In the genomic region with DNA sequence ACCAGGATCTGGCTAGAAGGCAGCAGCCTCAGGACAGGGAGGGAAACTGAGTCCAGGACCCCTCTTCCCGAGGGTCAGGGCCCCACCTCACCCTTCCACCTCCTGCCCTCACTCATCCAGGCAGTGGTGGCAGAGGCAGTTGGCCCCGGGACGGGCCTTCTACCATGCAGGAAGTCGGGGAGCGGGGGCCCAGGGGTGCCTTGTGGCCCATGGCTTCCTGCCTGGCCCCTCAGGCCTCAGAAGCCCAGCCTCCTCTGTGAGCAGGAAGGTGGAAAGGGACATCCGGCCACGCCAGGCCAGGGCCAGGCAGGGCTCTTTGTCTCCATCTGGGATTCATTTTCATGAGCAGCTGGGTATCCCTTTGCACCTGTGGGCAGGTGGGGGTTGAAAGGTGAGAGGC, we compare ENCODE assay signal across 16 cellular contexts. TPM values are rescaled to one million over a fixed set of nuclear protein-coding genes. Genes with fewer than 3 reads are reported as not detected.
DNase-seq lines count a peak whose midpoint lies in the region; ATAC-seq and TF ChIP-seq lines count a peak whose summit lies in the region.
"Had no signal": no experiment of that assay in that cellular context is flagged by ENCODE, and none has a peak within 500 bp of the region (broad histone marks: within the 10 kb centered on the region; RNA-seq: fewer than 3 reads in every experiment).

No MANE protein-coding gene starts in this region.

- 81% methylated on average over 7 of the region's 7 CpGs for WGBS in SK-N-SH (ENCODE audit: low lambda C conversion rate)

- H3K27me3 ChIP-seq in left lung, result no peaks in the 10 kb centered on the region
- H3K27me3 ChIP-seq in SK-N-SH (ENCODE audit: insufficient read depth), result no peaks in the 10 kb centered on the region

- no peak overlapping the region for H3K9ac ChIP-seq in SK-N-SH

- H3K27ac Mint-ChIP-seq in activated CD8-positive, alpha-beta memory T cell treated with anti-CD3 and anti-CD28 coated beads, Interleukin-2, amount 10 ng/mL, durations not matched to agents 7 days and 5 days, result peak overlapping the region; percentile 77
- peak overlapping the region; percentile 61 for H3K27ac Mint-ChIP-seq in activated CD8-positive, alpha-beta T cell treated with anti-CD3 and anti-CD28 coated beads for 36 hours
- H3K27ac Mint-ChIP-seq in natural killer cell, result no peak overlapping the region
- H3K27ac Mint-ChIP-seq: progenitor cell of endocrine pancreas had no signal

- H3K36me3 ChIP-seq in left lung, result peaks cover 0 to 7% of the 10 kb centered on the region in 2 donors
- H3K36me3 ChIP-seq in SK-N-SH (replicated peaks in 1 of 2; ENCODE audit: control insufficient read depth in 1 of 2, insufficient read depth in 2 of 2, low read length in 1 of 2), result no peaks in the 10 kb centered on the region
- H3K36me3 ChIP-seq: HAP-1 had no signal

- H3K4me3 Mint-ChIP-seq in activated CD8-positive, alpha-beta memory T cell treated with anti-CD3 and anti-CD28 coated beads, Interleukin-2, amount 10 ng/mL, durations not matched to agents 7 days and 5 days, result no peak overlapping the region
- no peak overlapping the region for H3K4me3 Mint-ChIP-seq in activated CD8-positive, alpha-beta T cell treated with anti-CD3 and anti-CD28 coated beads for 36 hours
- no peak overlapping the region for H3K4me3 Mint-ChIP-seq in natural killer cell

- intact Hi-C loops in activated CD8-positive, alpha-beta T cell treated with anti-CD3 and anti-CD28 coated beads for 36 hours (cut with micrococcal nuclease), result no loop called here
- intact Hi-C loops in natural killer cell (cut with micrococcal nuclease) (no loop called here), left lung (cut with DNase I) (no loop called here)

- CTCF ChIA-PET in activated CD8-positive, alpha-beta memory T cell treated with anti-CD3 and anti-CD28 coated beads, Interleukin-2, amount 10 ng/mL, durations not matched to agents 7 days and 5 days (lab: Charles Lee), result no interaction called here
- CTCF ChIA-PET in activated CD8-positive, alpha-beta T cell treated with anti-CD3 and anti-CD28 coated beads for 36 hours (lab: Charles Lee), result interaction anchor here (1.0 kb wide), 1 partner anchor 31 kb away, joined by 3 read pairs; no protein-coding TSS in a partner anchor
- CTCF ChIA-PET in SK-N-SH (lab: Yijun Ruan, JAX), result interaction anchor here (1.4 to 9.8 kb wide), 2 partner anchors 12 to 24 kb away, joined by 3 to 85 read pairs; no protein-coding TSS in a partner anchor

- H3K9me3 Mint-ChIP-seq in activated CD8-positive, alpha-beta memory T cell treated with anti-CD3 and anti-CD28 coated beads, Interleukin-2, amount 10 ng/mL, durations not matched to agents 7 days and 5 days (ENCODE audit: low read depth), result no peaks in the 10 kb centered on the region
- no peaks in the 10 kb centered on the region for H3K9me3 Mint-ChIP-seq in activated CD8-positive, alpha-beta T cell treated with anti-CD3 and anti-CD28 coated beads for 36 hours
- no peaks in the 10 kb centered on the region for H3K9me3 Mint-ChIP-seq in natural killer cell

- H3K27ac ChIP-seq in left lung (no peak overlapping the region), SK-N-SH (ENCODE audit: low read depth in 2 of 2, low read length in 1 of 2) (no peak overlapping the region)

- peak; percentile 88 for DNase-seq in activated CD8-positive, alpha-beta memory T cell treated with anti-CD3 and anti-CD28 coated beads, Interleukin-2, amount 10 ng/mL, durations not matched to agents 7 days and 5 days
- DNase-seq in activated CD8-positive, alpha-beta memory T cell treated with anti-CD3 and anti-CD28 coated beads, Interleukin-2, amount 50 U/mL, for 48 hours, result no peak
- DNase-seq in KBM-7 (peak; percentile 53), natural killer cell (no peak), left lung (no peak), SK-N-SH (no peak)
- peak; percentile 78 for DNase-seq in activated CD8-positive, alpha-beta T cell treated with anti-CD3 and anti-CD28 coated beads for 36 hours
- DNase-seq in stimulated activated naive CD4-positive, alpha-beta T cell treated with Interleukin-2 at 50 U/mL for 16 hours (lab: John Stamatoyannopoulos, UW), result no peak
- DNase-seq: ACHN; DMS 273 treated with DMSO at 0.1 percent for 48 hours; effector CD4-positive, alpha-beta T cell; foreskin fibroblast; NCI-H446 treated with DMSO at 0.1 percent for 48 hours; stimulated activated CD4-positive, alpha-beta T cell treated with anti-CD3 and anti-CD28 coated beads, Interleukin-2, amount 100 ng/mL, for 24 hours had no signal

- no peak overlapping the region for H3K4me3 ChIP-seq in left lung
- H3K4me3 ChIP-seq in SK-N-SH (ENCODE audit: low read depth in 2 of 2, low read length in 1 of 2), result no peak overlapping the region
- H3K4me3 ChIP-seq: HAP-1 had no signal

- POLR2A ChIA-PET in activated CD8-positive, alpha-beta T cell treated with anti-CD3 and anti-CD28 coated beads for 36 hours (lab: Charles Lee), result interaction anchor here (0.6 kb wide), 1 partner anchor 400 kb away, joined by 3 read pairs; no protein-coding TSS in a partner anchor
- POLR2A ChIA-PET in SK-N-SH (lab: Yijun Ruan, JAX), result no interaction called here

- H3K4me2 ChIP-seq in SK-N-SH, result no peak overlapping the region

- no peaks in the 10 kb centered on the region for H3K79me2 ChIP-seq in SK-N-SH (ENCODE audit: insufficient read depth)

- ATAC-seq in activated CD8-positive, alpha-beta memory T cell treated with anti-CD3 and anti-CD28 coated beads, Interleukin-2, amount 10 ng/mL, durations not matched to agents 7 days and 5 days, result peak; percentile 86
- ATAC-seq in activated CD8-positive, alpha-beta T cell treated with anti-CD3 and anti-CD28 coated beads for 36 hours, result peak; percentile 88
- ATAC-seq in natural killer cell, result peak in 2 of 3 donors; percentile 22 to 48
- no peak for ATAC-seq in left lung

- TF ChIP-seq EP300 in SK-N-SH (IDR thresholded peaks at IDR 0.05; ENCODE audit: borderline replicate concordance in 1 of 2, low read depth in 1 of 2, low read length in 1 of 2), result no peak

- H3K9me3 ChIP-seq in left lung (no peaks in the 10 kb centered on the region), SK-N-SH (no peaks in the 10 kb centered on the region)
- H3K9me3 ChIP-seq: HAP-1 had no signal

- H3K27me3 Mint-ChIP-seq in activated CD8-positive, alpha-beta memory T cell treated with anti-CD3 and anti-CD28 coated beads, Interleukin-2, amount 10 ng/mL, durations not matched to agents 7 days and 5 days, result no peaks in the 10 kb centered on the region
- no peaks in the 10 kb centered on the region for H3K27me3 Mint-ChIP-seq in activated CD8-positive, alpha-beta T cell treated with anti-CD3 and anti-CD28 coated beads for 36 hours
- peaks cover 0 to 9% of the 10 kb centered on the region in 2 donors for H3K27me3 Mint-ChIP-seq in natural killer cell (ENCODE audit: low read depth in 2 of 2)
- H3K27me3 Mint-ChIP-seq: progenitor cell of endocrine pancreas had no signal

- no peak for TF ChIP-seq RAD21 in SK-N-SH (IDR thresholded peaks at IDR 0.05; ENCODE audit: low read length)

- no peaks in the 10 kb centered on the region for H3K9me2 ChIP-seq in SK-N-SH

- no peaks in the 10 kb centered on the region for H3F3A ChIP-seq in SK-N-SH (replicated peaks; ENCODE audit: insufficient read depth)

- in situ Hi-C loops in KBM-7 (cut with MboI; ENCODE audit: low pct_unique_long_range_greater_than_20kb, low sequenced_read_pairs), result no loop called here

- H2AFZ ChIP-seq in SK-N-SH (ENCODE audit: low read depth), result no peak overlapping the region

- H3K36me3 Mint-ChIP-seq in activated CD8-positive, alpha-beta memory T cell treated with anti-CD3 and anti-CD28 coated beads, Interleukin-2, amount 10 ng/mL, durations not matched to agents 7 days and 5 days, result no peaks in the 10 kb centered on the region
- H3K36me3 Mint-ChIP-seq in activated CD8-positive, alpha-beta T cell treated with anti-CD3 and anti-CD28 coated beads for 36 hours (ENCODE audit: low read depth), result no peaks in the 10 kb centered on the region
- no peaks in the 10 kb centered on the region for H3K36me3 Mint-ChIP-seq in natural killer cell

- TF ChIP-seq CTCF in activated CD8-positive, alpha-beta T cell treated with anti-CD3 and anti-CD28 coated beads for 36 hours (IDR thresholded peaks at IDR 0.05), result no peak
- no peak for TF ChIP-seq CTCF in natural killer cell (IDR thresholded peaks at IDR 0.05)
- no peak for TF ChIP-seq CTCF in left lung (IDR thresholded peaks at IDR 0.05)
- TF ChIP-seq CTCF in SK-N-SH (IDR thresholded peaks at IDR 0.05), result no peak

- H3K4me1 Mint-ChIP-seq in activated CD8-positive, alpha-beta memory T cell treated with anti-CD3 and anti-CD28 coated beads, Interleukin-2, amount 10 ng/mL, durations not matched to agents 7 days and 5 days, result peaks cover 12% of the 10 kb centered on the region
- peaks cover 11% of the 10 kb centered on the region for H3K4me1 Mint-ChIP-seq in activated CD8-positive, alpha-beta T cell treated with anti-CD3 and anti-CD28 coated beads for 36 hours (ENCODE audit: low read depth)
- H3K4me1 Mint-ChIP-seq in natural killer cell, result peaks cover 18 to 38% of the 10 kb centered on the region in 2 donors

- peaks cover 0 to 25% of the 10 kb centered on the region in 2 donors for H3K4me1 ChIP-seq in left lung
- H3K4me1 ChIP-seq in SK-N-SH (ENCODE audit: control insufficient read depth in 1 of 2, insufficient read depth in 2 of 2, low read depth in 1 of 2, low read length in 1 of 2), result peaks cover 0 to 12% of the 10 kb centered on the region in 2 experiments; a peak in 1 of 4 replicates
- H3K4me1 ChIP-seq: HAP-1 had no signal

- H4K20me1 ChIP-seq in SK-N-SH (ENCODE audit: insufficient read depth), result no peaks in the 10 kb centered on the region

TF ChIP-seq in SK-N-SH, 30 proteins besides CTCF, POLR2A, EP300 and RAD21 (continues in another document):
- no peak for TF ChIP-seq FOXJ3 (CRISPR knock-in tag; IDR thresholded peaks at IDR 0.05)

RNA-seq across cellular contexts. Expression of gene BAHCC1, which starts 58.5 kb away (rescaled TPM):
- total RNA-seq in activated CD8-positive, alpha-beta memory T cell treated with anti-CD3 and anti-CD28 coated beads, Interleukin-2, amount 10 ng/mL, durations not matched to agents 7 days and 5 days, result under 1 TPM; 0.23 to 0.64 TPM
- under 1 TPM; 0.40 to 0.65 TPM for total RNA-seq in activated CD8-positive, alpha-beta T cell treated with anti-CD3 and anti-CD28 coated beads for 36 hours
- total RNA-seq in natural killer cell (10 to 100 TPM in 1 of 3 donors, 1 to 10 TPM in 2; 2.9 to 17.3 (median 5.7) TPM), left lung (10 to 100 TPM; 13.6 to 19.8 TPM)
- 3.6 and 6.4 TPM in 2 replicates for polyA plus RNA-seq in SK-N-SH (2012; rRNA removed)
- polyA plus RNA-seq in SK-N-SH (2012; cell fraction: cytosol; rRNA removed), result 1.4 and 4.3 TPM in 2 replicates
- 27.3 and 28.3 TPM in 2 replicates for polyA plus RNA-seq in SK-N-SH (2012; cell fraction: nucleus; rRNA removed)

RNA-seq across cellular contexts. Expression of gene ACTG1, which starts 58.9 kb away (rescaled TPM):
- 1,000 to 10,000 TPM; 3,566 to 4,759 TPM for total RNA-seq in activated CD8-positive, alpha-beta memory T cell treated with anti-CD3 and anti-CD28 coated beads, Interleukin-2, amount 10 ng/mL, durations not matched to agents 7 days and 5 days
- 1,000 to 10,000 TPM; 4,606 to 4,756 TPM for total RNA-seq in activated CD8-positive, alpha-beta T cell treated with anti-CD3 and anti-CD28 coated beads for 36 hours
- total RNA-seq in natural killer cell (1,000 to 10,000 TPM; 1,401 to 1,901 (median 1,735) TPM), left lung (1,000 to 10,000 TPM; 2,607 to 3,206 TPM)
- polyA plus RNA-seq in SK-N-SH (2012; rRNA removed), result 3,367 and 7,871 TPM in 2 replicates
- 4,016 and 6,640 TPM in 2 replicates for polyA plus RNA-seq in SK-N-SH (2012; cell fraction: cytosol; rRNA removed)
- polyA plus RNA-seq in SK-N-SH (2012; cell fraction: nucleus; rRNA removed), result 7,589 and 12,425 TPM in 2 replicates

Comparison
In these comparisons a context has a peak if more than half of its experiments do, and no peak if none do; other contexts are left out.
1. DNase-seq: peak in activated CD8-positive, alpha-beta memory T cell treated with anti-CD3 and anti-CD28 coated beads, Interleukin-2, amount 10 ng/mL, durations not matched to agents 7 days and 5 days (single experiment), KBM-7 (single experiment) and activated CD8-positive, alpha-beta T cell treated with anti-CD3 and anti-CD28 coated beads for 36 hours (single experiment); none in activated CD8-positive, alpha-beta memory T cell treated with anti-CD3 and anti-CD28 coated beads, Interleukin-2, amount 50 U/mL, for 48 hours (single experiment), natural killer cell (single experiment), left lung (0 of 2), SK-N-SH (single experiment) and stimulated activated naive CD4-positive, alpha-beta T cell treated with Interleukin-2 at 50 U/mL for 16 hours (single experiment).
2. H3K27ac Mint-ChIP-seq: peak in activated CD8-positive, alpha-beta memory T cell treated with anti-CD3 and anti-CD28 coated beads, Interleukin-2, amount 10 ng/mL, durations not matched to agents 7 days and 5 days (single experiment) and activated CD8-positive, alpha-beta T cell treated with anti-CD3 and anti-CD28 coated beads for 36 hours (single experiment); none in natural killer cell (0 of 2).